1 cellular context compared by ENCODE assay signal in the genomic region with DNA sequence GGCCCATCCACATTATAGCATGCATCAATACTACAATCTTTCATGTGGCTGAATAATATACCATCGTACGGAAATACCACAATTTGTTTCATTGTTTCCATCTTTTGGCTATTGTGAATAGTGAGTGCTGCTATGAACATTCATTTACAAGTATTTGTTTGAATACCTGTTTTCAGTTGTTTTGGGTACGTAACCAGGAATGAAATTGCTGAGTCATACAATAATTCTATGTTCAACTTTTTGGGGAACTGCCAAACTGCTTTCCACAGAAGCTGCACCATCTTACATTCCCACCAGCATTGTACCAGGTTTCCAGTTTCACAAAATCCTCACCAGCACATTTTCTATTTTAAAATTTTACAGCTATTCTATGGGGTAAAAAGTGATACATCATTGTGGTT.
TF ChIP-seq lines count a peak whose summit lies in the region.

No MANE protein-coding gene starts in this region.

TF ChIP-seq in GM23338, 12 proteins besides CTCF, POLR2A, EP300 and RAD21 (continued from another document):
- TF ChIP-seq, protein P1, sequence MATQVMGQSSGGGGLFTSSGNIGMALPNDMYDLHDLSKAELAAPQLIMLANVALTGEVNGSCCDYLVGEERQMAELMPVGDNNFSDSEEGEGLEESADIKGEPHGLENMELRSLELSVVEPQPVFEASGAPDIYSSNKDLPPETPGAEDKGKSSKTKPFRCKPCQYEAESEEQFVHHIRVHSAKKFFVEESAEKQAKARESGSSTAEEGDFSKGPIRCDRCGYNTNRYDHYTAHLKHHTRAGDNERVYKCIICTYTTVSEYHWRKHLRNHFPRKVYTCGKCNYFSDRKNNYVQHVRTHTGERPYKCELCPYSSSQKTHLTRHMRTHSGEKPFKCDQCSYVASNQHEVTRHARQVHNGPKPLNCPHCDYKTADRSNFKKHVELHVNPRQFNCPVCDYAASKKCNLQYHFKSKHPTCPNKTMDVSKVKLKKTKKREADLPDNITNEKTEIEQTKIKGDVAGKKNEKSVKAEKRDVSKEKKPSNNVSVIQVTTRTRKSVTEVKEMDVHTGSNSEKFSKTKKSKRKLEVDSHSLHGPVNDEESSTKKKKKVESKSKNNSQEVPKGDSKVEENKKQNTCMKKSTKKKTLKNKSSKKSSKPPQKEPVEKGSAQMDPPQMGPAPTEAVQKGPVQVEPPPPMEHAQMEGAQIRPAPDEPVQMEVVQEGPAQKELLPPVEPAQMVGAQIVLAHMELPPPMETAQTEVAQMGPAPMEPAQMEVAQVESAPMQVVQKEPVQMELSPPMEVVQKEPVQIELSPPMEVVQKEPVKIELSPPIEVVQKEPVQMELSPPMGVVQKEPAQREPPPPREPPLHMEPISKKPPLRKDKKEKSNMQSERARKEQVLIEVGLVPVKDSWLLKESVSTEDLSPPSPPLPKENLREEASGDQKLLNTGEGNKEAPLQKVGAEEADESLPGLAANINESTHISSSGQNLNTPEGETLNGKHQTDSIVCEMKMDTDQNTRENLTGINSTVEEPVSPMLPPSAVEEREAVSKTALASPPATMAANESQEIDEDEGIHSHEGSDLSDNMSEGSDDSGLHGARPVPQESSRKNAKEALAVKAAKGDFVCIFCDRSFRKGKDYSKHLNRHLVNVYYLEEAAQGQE (IDR thresholded peaks at IDR 0.05; ENCODE audit: unreplicated experiment) = no peak
- TF ChIP-seq NANOG (IDR thresholded peaks at IDR 0.05; ENCODE audit: borderline replicate concordance) = no peak
- no peak for TF ChIP-seq POLR2AphosphoS5 (IDR thresholded peaks at IDR 0.05; ENCODE audit: low read depth)
- no peak for TF ChIP-seq EZH2phosphoT487 (IDR thresholded peaks at IDR 0.05; ENCODE audit: unreplicated experiment)
- no peak for TF ChIP-seq CREB1 (CRISPR knock-in tag; IDR thresholded peaks at IDR 0.05; ENCODE audit: low read depth)
- no peak for TF ChIP-seq JUNB (IDR thresholded peaks at IDR 0.05; ENCODE audit: unreplicated experiment)
